26 cellular contexts compared by ENCODE assay signal in the genomic region with DNA sequence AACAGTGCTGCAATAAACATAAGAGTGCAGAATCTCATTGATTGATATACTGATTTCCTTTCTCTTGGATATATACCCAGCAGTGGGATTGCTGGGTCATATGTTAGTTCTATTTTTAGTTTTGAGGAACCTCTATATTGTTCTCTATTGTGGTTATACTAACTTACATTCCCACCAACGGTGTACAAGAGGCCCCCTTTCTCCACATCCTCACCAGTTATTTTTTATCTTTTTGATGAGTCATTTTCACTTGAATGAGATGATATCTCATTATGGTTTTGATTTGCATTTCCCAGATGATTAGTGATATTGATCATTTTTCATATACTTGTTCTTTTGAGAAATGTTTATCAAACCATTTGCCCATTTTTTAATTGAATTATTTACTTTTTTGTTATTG. TPM values are rescaled to one million over a fixed set of nuclear protein-coding genes. Genes with fewer than 3 reads are reported as not detected.
A peak's percentile ranks its signal among the peaks of the same experiment; 100 is the strongest.
DNase-seq lines count a peak whose midpoint lies in the region; ATAC-seq and TF ChIP-seq lines count a peak whose summit lies in the region.
"Had no signal": no experiment of that assay in that cellular context is flagged by ENCODE, and none has a peak within 500 bp of the region (broad histone marks: within the 10 kb centered on the region; RNA-seq: fewer than 3 reads in every experiment).

No MANE protein-coding gene starts in this region.

- no peaks in the 10 kb centered on the region for H3K9me3 Mint-ChIP-seq in activated CD8-positive, alpha-beta T cell treated with anti-CD3 and anti-CD28 coated beads for 36 hours
- H3K9me3 Mint-ChIP-seq in activated CD8-positive, alpha-beta T cell treated with anti-CD3 and anti-CD28 coated beads, Interleukin-2, amount 10 ng/mL, durations not matched to agents 7 days and 5 days (ENCODE audit: insufficient read depth) = no peaks in the 10 kb centered on the region
- H3K9me3 Mint-ChIP-seq in T-cell = no peaks in the 10 kb centered on the region
- H3K9me3 Mint-ChIP-seq in stimulated activated effector memory CD8-positive, alpha-beta T cell treated with anti-CD3 and anti-CD28 coated beads, Interleukin-12 subunit alpha, Interleukin-12 subunit beta, amount 100 ng/mL, for 72 hours = no peaks in the 10 kb centered on the region
- H3K9me3 Mint-ChIP-seq: endodermal cell, IgD-negative memory B cell had no signal

- no peak for DNase-seq in activated CD8-positive, alpha-beta T cell treated with anti-CD3 and anti-CD28 coated beads for 36 hours
- DNase-seq in activated CD8-positive, alpha-beta T cell treated with anti-CD3 and anti-CD28 coated beads, Interleukin-2, amount 10 ng/mL, durations not matched to agents 7 days and 5 days = no peak
- DNase-seq in MV-4-11 (lab: John Stamatoyannopoulos, UW) = peak; percentile 88
- no peak for DNase-seq in T-cell
- DNase-seq in stimulated activated effector memory CD8-positive, alpha-beta T cell treated with anti-CD3 and anti-CD28 coated beads, Interleukin-12 subunit alpha, Interleukin-12 subunit beta, amount 100 ng/mL, for 72 hours (ENCODE audit: low spot score in 2 of 2) = no peak
- no peak for DNase-seq in NCI-H226
- DNase-seq: activated CD4-positive, alpha-beta T cell treated with anti-CD3 and anti-CD28 coated beads for 1 hour; activated effector memory CD4-positive, alpha-beta T cell treated with Interleukin-2 at 50 U/mL for 16 hours; adrenal gland; BE2C; brain microvascular endothelial cell; Caco-2; endodermal cell; NCI-H1092; NCI-H1930; NCI-H2227 treated with DMSO at 0.1 percent for 48 hours; NCI-H748 treated with DMSO at 0.1 percent for 48 hours; nephron progenitor cell; pancreas; SHP77 treated with DMSO at 0.1 percent for 48 hours; stimulated activated CD4-positive, alpha-beta T cell treated with anti-CD3 and anti-CD28 coated beads, Interleukin-4, amount 100 ng/mL, for 4 hours; transverse colon had no signal

- no peak overlapping the region for H3K27ac Mint-ChIP-seq in activated CD8-positive, alpha-beta T cell treated with anti-CD3 and anti-CD28 coated beads for 36 hours
- H3K27ac Mint-ChIP-seq in activated CD8-positive, alpha-beta T cell treated with anti-CD3 and anti-CD28 coated beads, Interleukin-2, amount 10 ng/mL, durations not matched to agents 7 days and 5 days = no peak overlapping the region
- H3K27ac Mint-ChIP-seq in T-cell = peak overlapping the region; percentile 9 to 12
- no peak overlapping the region for H3K27ac Mint-ChIP-seq in stimulated activated effector memory CD8-positive, alpha-beta T cell treated with anti-CD3 and anti-CD28 coated beads, Interleukin-12 subunit alpha, Interleukin-12 subunit beta, amount 100 ng/mL, for 72 hours
- H3K27ac Mint-ChIP-seq: endodermal cell, IgD-negative memory B cell, nephron progenitor cell had no signal

- peaks cover 17% of the 10 kb centered on the region for H3K4me1 Mint-ChIP-seq in activated CD8-positive, alpha-beta T cell treated with anti-CD3 and anti-CD28 coated beads for 36 hours (ENCODE audit: low read depth)
- H3K4me1 Mint-ChIP-seq in activated CD8-positive, alpha-beta T cell treated with anti-CD3 and anti-CD28 coated beads, Interleukin-2, amount 10 ng/mL, durations not matched to agents 7 days and 5 days (ENCODE audit: low read depth) = peaks cover 25% of the 10 kb centered on the region
- peaks cover 8 to 17% (median 13%) of the 10 kb centered on the region in 3 donors for H3K4me1 Mint-ChIP-seq in T-cell
- peaks cover 7% of the 10 kb centered on the region for H3K4me1 Mint-ChIP-seq in stimulated activated effector memory CD8-positive, alpha-beta T cell treated with anti-CD3 and anti-CD28 coated beads, Interleukin-12 subunit alpha, Interleukin-12 subunit beta, amount 100 ng/mL, for 72 hours
- H3K4me1 Mint-ChIP-seq: endodermal cell had no signal

- POLR2A ChIA-PET in activated CD8-positive, alpha-beta T cell treated with anti-CD3 and anti-CD28 coated beads for 36 hours (lab: Charles Lee) = no interaction called here
- POLR2A ChIA-PET in activated CD8-positive, alpha-beta T cell treated with anti-CD3 and anti-CD28 coated beads, Interleukin-2, amount 10 ng/mL, durations not matched to agents 7 days and 5 days (lab: Charles Lee) = no interaction called here
- POLR2A ChIA-PET in T-cell (lab: Charles Lee) = no interaction called here

- H3K27me3 Mint-ChIP-seq in activated CD8-positive, alpha-beta T cell treated with anti-CD3 and anti-CD28 coated beads for 36 hours = peaks cover 18% of the 10 kb centered on the region
- peaks cover 15% of the 10 kb centered on the region for H3K27me3 Mint-ChIP-seq in activated CD8-positive, alpha-beta T cell treated with anti-CD3 and anti-CD28 coated beads, Interleukin-2, amount 10 ng/mL, durations not matched to agents 7 days and 5 days (ENCODE audit: low read depth)
- peaks cover 10 to 17% of the 10 kb centered on the region in 2 donors for H3K27me3 Mint-ChIP-seq in T-cell

- H3K36me3 Mint-ChIP-seq in activated CD8-positive, alpha-beta T cell treated with anti-CD3 and anti-CD28 coated beads for 36 hours (ENCODE audit: low read depth) = no peaks in the 10 kb centered on the region
- H3K36me3 Mint-ChIP-seq in activated CD8-positive, alpha-beta T cell treated with anti-CD3 and anti-CD28 coated beads, Interleukin-2, amount 10 ng/mL, durations not matched to agents 7 days and 5 days (ENCODE audit: low read depth) = no peaks in the 10 kb centered on the region
- H3K36me3 Mint-ChIP-seq in T-cell = no peaks in the 10 kb centered on the region
- H3K36me3 Mint-ChIP-seq in stimulated activated effector memory CD8-positive, alpha-beta T cell treated with anti-CD3 and anti-CD28 coated beads, Interleukin-12 subunit alpha, Interleukin-12 subunit beta, amount 100 ng/mL, for 72 hours = peaks cover 5% of the 10 kb centered on the region
- H3K36me3 Mint-ChIP-seq: IgD-negative memory B cell had no signal

- ATAC-seq in activated CD8-positive, alpha-beta T cell treated with anti-CD3 and anti-CD28 coated beads for 36 hours = peak; percentile 57
- no peak for ATAC-seq in activated CD8-positive, alpha-beta T cell treated with anti-CD3 and anti-CD28 coated beads, Interleukin-2, amount 10 ng/mL, durations not matched to agents 7 days and 5 days
- no peak for ATAC-seq in T-cell (replicated peaks in 1 of 4)
- ATAC-seq in stimulated activated effector memory CD8-positive, alpha-beta T cell treated with anti-CD3 and anti-CD28 coated beads, Interleukin-12 subunit alpha, Interleukin-12 subunit beta, amount 100 ng/mL, for 72 hours = peak; percentile 44
- ATAC-seq in GM19023 (IDR thresholded peaks at IDR 0.05; ENCODE audit: unreplicated experiment) = no peak
- ATAC-seq in GM18519 (IDR thresholded peaks at IDR 0.05; ENCODE audit: low FRiP score, unreplicated experiment) = no peak
- ATAC-seq: gastroesophageal sphincter, pancreas had no signal

- CTCF ChIA-PET in activated CD8-positive, alpha-beta T cell treated with anti-CD3 and anti-CD28 coated beads for 36 hours (lab: Charles Lee) = interaction anchor here (1.9 kb wide), 1 partner anchor 116 kb away, joined by 8 read pairs; no protein-coding TSS in a partner anchor
- CTCF ChIA-PET in activated CD8-positive, alpha-beta T cell treated with anti-CD3 and anti-CD28 coated beads, Interleukin-2, amount 10 ng/mL, durations not matched to agents 7 days and 5 days (lab: Charles Lee) = interaction anchor here (2.1 kb wide), 1 partner anchor 117 kb away, joined by 6 read pairs; no protein-coding TSS in a partner anchor
- CTCF ChIA-PET in T-cell (lab: Charles Lee) = no interaction called here

- intact Hi-C loops in activated CD8-positive, alpha-beta T cell treated with anti-CD3 and anti-CD28 coated beads for 36 hours (cut with micrococcal nuclease) = no loop called here

- no peak for TF ChIP-seq CTCF in activated CD8-positive, alpha-beta T cell treated with anti-CD3 and anti-CD28 coated beads for 36 hours (IDR thresholded peaks at IDR 0.05)

- H3K4me3 Mint-ChIP-seq in activated CD8-positive, alpha-beta T cell treated with anti-CD3 and anti-CD28 coated beads for 36 hours = no peak overlapping the region
- no peak overlapping the region for H3K4me3 Mint-ChIP-seq in activated CD8-positive, alpha-beta T cell treated with anti-CD3 and anti-CD28 coated beads, Interleukin-2, amount 10 ng/mL, durations not matched to agents 7 days and 5 days
- no peak overlapping the region for H3K4me3 Mint-ChIP-seq in T-cell
- H3K4me3 Mint-ChIP-seq in stimulated activated effector memory CD8-positive, alpha-beta T cell treated with anti-CD3 and anti-CD28 coated beads, Interleukin-12 subunit alpha, Interleukin-12 subunit beta, amount 100 ng/mL, for 72 hours = no peak overlapping the region
- H3K4me3 Mint-ChIP-seq: endodermal cell, nephron progenitor cell had no signal

RNA-seq across cellular contexts. Expression of gene IREB2, which starts 12.4 kb away (rescaled TPM):
- total RNA-seq in activated CD8-positive, alpha-beta T cell treated with anti-CD3 and anti-CD28 coated beads for 36 hours = 10 to 100 TPM; 68.2 to 78.7 TPM
- total RNA-seq in activated CD8-positive, alpha-beta T cell treated with anti-CD3 and anti-CD28 coated beads, Interleukin-2, amount 10 ng/mL, durations not matched to agents 7 days and 5 days = 10 to 100 TPM; 52.5 to 62.4 TPM
- 10 to 100 TPM; 58.7 to 71.5 (median 65.1) TPM for total RNA-seq in T-cell

Comparison
In these comparisons a context has a peak if more than half of its experiments do, and no peak if none do; other contexts are left out.
1. ATAC-seq: peak in activated CD8-positive, alpha-beta T cell treated with anti-CD3 and anti-CD28 coated beads for 36 hours (single experiment) and stimulated activated effector memory CD8-positive, alpha-beta T cell treated with anti-CD3 and anti-CD28 coated beads, Interleukin-12 subunit alpha, Interleukin-12 subunit beta, amount 100 ng/mL, for 72 hours (single experiment); none in activated CD8-positive, alpha-beta T cell treated with anti-CD3 and anti-CD28 coated beads, Interleukin-2, amount 10 ng/mL, durations not matched to agents 7 days and 5 days (single experiment), T-cell (0 of 4), GM19023 (single experiment) and GM18519 (single experiment).
2. H3K27ac Mint-ChIP-seq: peak in T-cell (2 of 2); none in activated CD8-positive, alpha-beta T cell treated with anti-CD3 and anti-CD28 coated beads for 36 hours (single experiment), activated CD8-positive, alpha-beta T cell treated with anti-CD3 and anti-CD28 coated beads, Interleukin-2, amount 10 ng/mL, durations not matched to agents 7 days and 5 days (single experiment) and stimulated activated effector memory CD8-positive, alpha-beta T cell treated with anti-CD3 and anti-CD28 coated beads, Interleukin-12 subunit alpha, Interleukin-12 subunit beta, amount 100 ng/mL, for 72 hours (single experiment).
3. CTCF ChIA-PET loops: an anchor here in activated CD8-positive, alpha-beta T cell treated with anti-CD3 and anti-CD28 coated beads for 36 hours (1.9 kb wide) and activated CD8-positive, alpha-beta T cell treated with anti-CD3 and anti-CD28 coated beads, Interleukin-2, amount 10 ng/mL, durations not matched to agents 7 days and 5 days (2.1 kb wide); none called in T-cell.